In genomic region chr17:44987883-44988195, GRCh38 we compare ENCODE assay signal across 2 cellular contexts.
A peak's percentile ranks its signal among the peaks of the same experiment; 100 is the strongest.
TF ChIP-seq lines count a peak whose summit lies in the region.

No MANE protein-coding gene starts in this region.

TF ChIP-seq in HepG2, 621 proteins besides CTCF, POLR2A, EP300 and RAD21 (continues in another document):
- TF ChIP-seq LBX2 (CRISPR knock-in tag; IDR thresholded peaks at IDR 0.05; ENCODE audit: borderline replicate concordance) (no peak), ZNF235 (CRISPR knock-in tag; IDR thresholded peaks at IDR 0.05; ENCODE audit: borderline replicate concordance) (no peak), NR1H2 (CRISPR knock-in tag; IDR thresholded peaks at IDR 0.05; ENCODE audit: borderline replicate concordance, low read depth) (no peak), ZNF747 (CRISPR knock-in tag; IDR thresholded peaks at IDR 0.05; ENCODE audit: borderline replicate concordance) (no peak), ZNF784 (CRISPR knock-in tag; IDR thresholded peaks at IDR 0.05; ENCODE audit: borderline replicate concordance) (no peak), POLR2G (IDR thresholded peaks at IDR 0.05; ENCODE audit: low read depth, low read length) (no peak), ZNF878 (CRISPR knock-in tag; IDR thresholded peaks at IDR 0.05) (no peak), STAT6 (CRISPR knock-in tag; IDR thresholded peaks at IDR 0.05; ENCODE audit: borderline replicate concordance) (no peak), AKNA (CRISPR knock-in tag; IDR thresholded peaks at IDR 0.05; ENCODE audit: borderline replicate concordance) (no peak)

TF ChIP-seq in H1, 55 proteins besides CTCF, POLR2A, EP300 and RAD21:
- TF ChIP-seq SUZ12 (IDR thresholded peaks at IDR 0.05; ENCODE audit: low read length), result peak; percentile 43; the same call in 1 of the 2 replicates
- TF ChIP-seq NANOG (IDR thresholded peaks at IDR 0.05; ENCODE audit: insufficient read depth, low read depth, low read length, poor library complexity, severe bottlenecking), result no peak
- TF ChIP-seq CHD2 (IDR thresholded peaks at IDR 0.05; ENCODE audit: low read length), result no peak
- no peak for TF ChIP-seq TAF7 (optimal IDR thresholded peaks at IDR 0.05; ENCODE audit: borderline replicate concordance, low read depth, low read length)
- no peak for TF ChIP-seq EGR1 (IDR thresholded peaks at IDR 0.05; ENCODE audit: borderline replicate concordance, low read depth, low read length)
- TF ChIP-seq EZH2 (IDR thresholded peaks at IDR 0.05; ENCODE audit: low read depth, low read length, severe bottlenecking), result peak; percentile 34
- TF ChIP-seq RNF2 (IDR thresholded peaks at IDR 0.05; ENCODE audit: borderline replicate concordance, low read depth, low read length, missing control alignments, poor library complexity, severe bottlenecking), result peak; percentile 46
- no peak for TF ChIP-seq RBBP5 (IDR thresholded peaks at IDR 0.05; ENCODE audit: borderline replicate concordance, low read depth, low read length)
- TF ChIP-seq MAX (IDR thresholded peaks at IDR 0.05), result peak; percentile 12
